ENCODE assay signal across 8 cellular contexts in genomic region chr19:14473073-14473790, GRCh38. TPM values are rescaled to one million over a fixed set of nuclear protein-coding genes. Genes with fewer than 3 reads are reported as not detected.
DNase-seq lines count a peak whose midpoint lies in the region; ATAC-seq and TF ChIP-seq lines count a peak whose summit lies in the region.

No MANE protein-coding gene starts in this region.

- peak in 2 of 3 donors; percentile 68 to 69 for DNase-seq in right cardiac atrium
- DNase-seq in heart right ventricle = no peak
- peak in 1 of 2 donors; percentile 17 for DNase-seq in activated T-cell treated with anti-CD3 and anti-CD28 coated beads, Interleukin-2, amount 50 U/mL, for 72 hours
- peak in 1 of 3 donors; percentile 21 for DNase-seq in immature natural killer cell
- DNase-seq in upper lobe of left lung = peak in 1 of 2 donors; percentile 88
- DNase-seq in LoVo (ENCODE audit: low spot score) = no peak
- DNase-seq in GOT3 (lab: John Stamatoyannopoulos, UW) = no peak
- DNase-seq in osteocyte (ENCODE audit: extremely low spot score, unreplicated experiment) = no peak

- H3K4me1 Mint-ChIP-seq in activated T-cell treated with anti-CD3 and anti-CD28 coated beads, Interleukin-2, amount 50 U/mL, for 72 hours (ENCODE audit: low read depth) = peaks cover 36% of the 10 kb centered on the region
- H3K4me1 Mint-ChIP-seq in immature natural killer cell = peaks cover 28 to 43% of the 10 kb centered on the region in 2 donors
- H3K4me1 Mint-ChIP-seq in osteocyte (ENCODE audit: unreplicated experiment) = peaks cover 39% of the 10 kb centered on the region

- H3K4me3 Mint-ChIP-seq in activated T-cell treated with anti-CD3 and anti-CD28 coated beads, Interleukin-2, amount 50 U/mL, for 72 hours = peak overlapping the region; percentile 70
- H3K4me3 Mint-ChIP-seq in immature natural killer cell (peak overlapping the region; percentile 59 to 74 (median 71)), osteocyte (ENCODE audit: unreplicated experiment) (no peak overlapping the region)

- no peaks in the 10 kb centered on the region for H3K9me3 ChIP-seq in right cardiac atrium (ENCODE audit: control insufficient read depth, low read length)
- H3K9me3 ChIP-seq in heart right ventricle = no peaks in the 10 kb centered on the region
- no peaks in the 10 kb centered on the region for H3K9me3 ChIP-seq in upper lobe of left lung

- 7% methylated on average over 67 of the region's 67 CpGs for WGBS in right cardiac atrium
- 4 to 6% methylated on average over 61 to 67 of the region's 67 CpGs for WGBS in heart right ventricle, 2 donors
- 25 to 39% methylated on average over 35 to 42 of the region's 67 CpGs for WGBS in upper lobe of left lung, 2 donors

- no peak for TF ChIP-seq POLR2A in upper lobe of left lung (IDR thresholded peaks at IDR 0.05)

- no peak overlapping the region for H3K4me3 ChIP-seq in right cardiac atrium (ENCODE audit: low read length)
- peak overlapping the region in 5 of 10 donors; percentile 2 to 38 (median 11) for H3K4me3 ChIP-seq in heart right ventricle
- H3K4me3 ChIP-seq in upper lobe of left lung = peak overlapping the region in 3 of 4 donors; percentile 20 to 33 (median 31)

- H3K27me3 ChIP-seq in right cardiac atrium (ENCODE audit: control insufficient read depth, insufficient read depth) = no peaks in the 10 kb centered on the region
- peaks cover 4 to 39% (median 31%) of the 10 kb centered on the region in 7 donors for H3K27me3 ChIP-seq in heart right ventricle
- H3K27me3 ChIP-seq in upper lobe of left lung = peaks cover 0 to 26% (median 7%) of the 10 kb centered on the region in 4 donors

- H3K27me3 Mint-ChIP-seq in activated T-cell treated with anti-CD3 and anti-CD28 coated beads, Interleukin-2, amount 50 U/mL, for 72 hours (ENCODE audit: low read depth) = peaks cover 17% of the 10 kb centered on the region
- H3K27me3 Mint-ChIP-seq in immature natural killer cell (ENCODE audit: low read depth in 3 of 3) (peaks cover 3 to 32% (median 21%) of the 10 kb centered on the region in 3 donors), osteocyte (ENCODE audit: unreplicated experiment) (no peaks in the 10 kb centered on the region)

- ATAC-seq in right cardiac atrium = no peak
- ATAC-seq in heart right ventricle = no peak
- no peak for ATAC-seq in activated T-cell treated with anti-CD3 and anti-CD28 coated beads, Interleukin-2, amount 50 U/mL, for 72 hours (replicated peaks in 1 of 2)
- no peak for ATAC-seq in upper lobe of left lung (ENCODE audit: low FRiP score in 2 of 2)

- H3K27ac ChIP-seq in right cardiac atrium (ENCODE audit: low read length) (no peak overlapping the region), heart right ventricle (no peak overlapping the region), upper lobe of left lung (no peak overlapping the region)

- H3K36me3 ChIP-seq in heart right ventricle (peaks cover 3 to 47% (median 32%) of the 10 kb centered on the region in 9 donors), upper lobe of left lung (peaks cover 11 to 46% (median 41%) of the 10 kb centered on the region in 4 donors)

- TF ChIP-seq CTCF in heart right ventricle (IDR thresholded peaks at IDR 0.05) (peak in 3 of 9 donors; percentile 5 to 28 (median 8)), upper lobe of left lung (IDR thresholded peaks at IDR 0.05) (peak in 1 of 6 experiments; percentile 20), osteocyte (IDR thresholded peaks at IDR 0.05) (no peak)

- intact Hi-C loops in right cardiac atrium (cut with DNase I) (no loop called here), heart right ventricle (cut with DNase I) (loop anchor here in 5 of 10 donors (5.0 to 10.0 kb wide), 4 partner anchors 36 to 338 kb away; partner anchors contain the start of genes ASF1B (in 1 of the 5) and PKN1 (in 1 of the 5))

- H3K36me3 Mint-ChIP-seq in activated T-cell treated with anti-CD3 and anti-CD28 coated beads, Interleukin-2, amount 50 U/mL, for 72 hours (ENCODE audit: insufficient read depth in 2 of 2) = peaks cover 2% of the 10 kb centered on the region in 2 donors
- H3K36me3 Mint-ChIP-seq in immature natural killer cell (peaks cover 0 to 9% (median 0%) of the 10 kb centered on the region in 3 donors), osteocyte (ENCODE audit: unreplicated experiment) (peaks cover 10% of the 10 kb centered on the region)

- no peaks in the 10 kb centered on the region for H3K9me3 Mint-ChIP-seq in activated T-cell treated with anti-CD3 and anti-CD28 coated beads, Interleukin-2, amount 50 U/mL, for 72 hours
- peaks cover 0 to 1% (median 0%) of the 10 kb centered on the region in 6 donors for H3K9me3 Mint-ChIP-seq in immature natural killer cell
- no peaks in the 10 kb centered on the region for H3K9me3 Mint-ChIP-seq in osteocyte (ENCODE audit: unreplicated experiment)

- H3K4me1 ChIP-seq in right cardiac atrium (ENCODE audit: control insufficient read depth, insufficient read depth, low read length) (no peaks in the 10 kb centered on the region), heart right ventricle (peaks cover 11 to 56% (median 33%) of the 10 kb centered on the region in 9 donors), upper lobe of left lung (peaks cover 42 to 61% (median 51%) of the 10 kb centered on the region in 4 donors)

- H3K27ac Mint-ChIP-seq in activated T-cell treated with anti-CD3 and anti-CD28 coated beads, Interleukin-2, amount 50 U/mL, for 72 hours = no peak overlapping the region
- H3K27ac Mint-ChIP-seq in immature natural killer cell = peak overlapping the region in 4 of 6 donors; percentile 26 to 91 (median 83)
- H3K27ac Mint-ChIP-seq in osteocyte (ENCODE audit: unreplicated experiment) = no peak overlapping the region

- TF ChIP-seq EP300 in upper lobe of left lung (IDR thresholded peaks at IDR 0.05) = no peak

RNA-seq across cellular contexts. Expression of gene PTGER1, which starts 1.9 kb away (rescaled TPM):
- total RNA-seq in right cardiac atrium (under 1 TPM in 1 of 4 donors, not detected in 3; 0.33 TPM), heart right ventricle (under 1 TPM in 1 of 10 donors, not detected in 9; 0.17 TPM), upper lobe of left lung (1 to 10 TPM in 2 of 6 donors, under 1 TPM in 1, not detected in 3; 0.59 to 3.9 (median 1.7) TPM), osteocyte (1.0 and 1.6 TPM in 2 replicates)
- polyA plus RNA-seq in right cardiac atrium (not detected), heart right ventricle (under 1 TPM in 1 of 2 donors, not detected in 1; 0.16 TPM), immature natural killer cell (1 to 10 TPM in 1 of 3 donors, under 1 TPM in 1, not detected in 1; 0.17 to 1.2 TPM)
- under 1 TPM; 0.38 to 0.39 TPM for total RNA-seq in activated T-cell treated with anti-CD3 and anti-CD28 coated beads, Interleukin-2, amount 50 U/mL, for 72 hours

RNA-seq across cellular contexts. Expression of gene GIPC1, which starts 22.7 kb away (rescaled TPM):
- total RNA-seq in right cardiac atrium (10 to 100 TPM; 47.0 to 57.3 (median 49.3) TPM), heart right ventricle (10 to 100 TPM; 41.6 to 51.5 (median 45.8) TPM), upper lobe of left lung (100 to 1,000 TPM; 103 to 283 (median 152) TPM), osteocyte (89.0 and 90.3 TPM in 2 replicates)
- polyA plus RNA-seq in right cardiac atrium (52.6 TPM), heart right ventricle (10 to 100 TPM; 57.3 to 84.1 TPM), immature natural killer cell (10 to 100 TPM; 42.0 to 49.0 (median 47.0) TPM)
- 10 to 100 TPM; 24.1 to 28.6 TPM for total RNA-seq in activated T-cell treated with anti-CD3 and anti-CD28 coated beads, Interleukin-2, amount 50 U/mL, for 72 hours

RNA-seq across cellular contexts. Expression of gene PKN1, which starts 40.1 kb away (rescaled TPM):
- total RNA-seq in right cardiac atrium = 100 to 1,000 TPM; 122 to 138 (median 130) TPM
- polyA plus RNA-seq in right cardiac atrium = 79.3 TPM
- 100 to 1,000 TPM in 9 of 10 donors, 10 to 100 TPM in 1; 85.2 to 176 (median 126) TPM for total RNA-seq in heart right ventricle
- 100 to 1,000 TPM; 108 to 146 TPM for polyA plus RNA-seq in heart right ventricle
- 100 to 1,000 TPM; 239 to 278 TPM for total RNA-seq in activated T-cell treated with anti-CD3 and anti-CD28 coated beads, Interleukin-2, amount 50 U/mL, for 72 hours
- 10 to 100 TPM; 74.3 to 94.6 (median 84.7) TPM for polyA plus RNA-seq in immature natural killer cell
- total RNA-seq in upper lobe of left lung = 100 to 1,000 TPM in 5 of 6 donors, 10 to 100 TPM in 1; 95.2 to 278 (median 200) TPM
- total RNA-seq in osteocyte = 151 and 162 TPM in 2 replicates

RNA-seq across cellular contexts. Expression of gene DNAJB1, which starts 45.0 kb away (rescaled TPM):
- total RNA-seq in right cardiac atrium = 10 to 100 TPM; 46.7 to 69.5 (median 61.4) TPM
- 50.6 TPM for polyA plus RNA-seq in right cardiac atrium
- 10 to 100 TPM; 40.3 to 99.0 (median 46.4) TPM for total RNA-seq in heart right ventricle
- polyA plus RNA-seq in heart right ventricle = 10 to 100 TPM; 23.6 to 44.2 TPM
- 10 to 100 TPM; 62.5 to 64.1 TPM for total RNA-seq in activated T-cell treated with anti-CD3 and anti-CD28 coated beads, Interleukin-2, amount 50 U/mL, for 72 hours
- polyA plus RNA-seq in immature natural killer cell = 100 to 1,000 TPM; 116 to 164 (median 120) TPM
- total RNA-seq in upper lobe of left lung = 100 to 1,000 TPM in 3 of 6 donors, 10 to 100 TPM in 3; 33.5 to 137 (median 101) TPM
- total RNA-seq in osteocyte = 80.0 and 84.6 TPM in 2 replicates

RNA-seq across cellular contexts. Expression of gene DDX39A, which starts 54.1 kb away (rescaled TPM):
- total RNA-seq in right cardiac atrium = 10 to 100 TPM; 20.7 to 34.7 (median 30.2) TPM
- 30.3 TPM for polyA plus RNA-seq in right cardiac atrium
- total RNA-seq in heart right ventricle = 10 to 100 TPM; 15.4 to 39.6 (median 21.7) TPM
- polyA plus RNA-seq in heart right ventricle = 100 to 1,000 TPM in 1 of 2 donors, 10 to 100 TPM in 1; 78.3 to 110 TPM
- total RNA-seq in activated T-cell treated with anti-CD3 and anti-CD28 coated beads, Interleukin-2, amount 50 U/mL, for 72 hours = 100 to 1,000 TPM; 225 to 236 TPM
- polyA plus RNA-seq in immature natural killer cell = 100 to 1,000 TPM; 117 to 177 (median 144) TPM
- 100 to 1,000 TPM in 2 of 6 donors, 10 to 100 TPM in 4; 47.6 to 189 (median 86.0) TPM for total RNA-seq in upper lobe of left lung
- 66.0 and 71.0 TPM in 2 replicates for total RNA-seq in osteocyte

Comparison
In these comparisons a context has a peak if more than half of its experiments do, and no peak if none do; other contexts are left out.
1. DNase-seq: peak in right cardiac atrium (2 of 3); none in heart right ventricle (0 of 2), LoVo (single experiment), GOT3 (single experiment) and osteocyte (single experiment).
2. H3K27ac Mint-ChIP-seq: peak in immature natural killer cell (4 of 6); none in activated T-cell treated with anti-CD3 and anti-CD28 coated beads, Interleukin-2, amount 50 U/mL, for 72 hours (single experiment) and osteocyte (single experiment).